In the genomic region with DNA sequence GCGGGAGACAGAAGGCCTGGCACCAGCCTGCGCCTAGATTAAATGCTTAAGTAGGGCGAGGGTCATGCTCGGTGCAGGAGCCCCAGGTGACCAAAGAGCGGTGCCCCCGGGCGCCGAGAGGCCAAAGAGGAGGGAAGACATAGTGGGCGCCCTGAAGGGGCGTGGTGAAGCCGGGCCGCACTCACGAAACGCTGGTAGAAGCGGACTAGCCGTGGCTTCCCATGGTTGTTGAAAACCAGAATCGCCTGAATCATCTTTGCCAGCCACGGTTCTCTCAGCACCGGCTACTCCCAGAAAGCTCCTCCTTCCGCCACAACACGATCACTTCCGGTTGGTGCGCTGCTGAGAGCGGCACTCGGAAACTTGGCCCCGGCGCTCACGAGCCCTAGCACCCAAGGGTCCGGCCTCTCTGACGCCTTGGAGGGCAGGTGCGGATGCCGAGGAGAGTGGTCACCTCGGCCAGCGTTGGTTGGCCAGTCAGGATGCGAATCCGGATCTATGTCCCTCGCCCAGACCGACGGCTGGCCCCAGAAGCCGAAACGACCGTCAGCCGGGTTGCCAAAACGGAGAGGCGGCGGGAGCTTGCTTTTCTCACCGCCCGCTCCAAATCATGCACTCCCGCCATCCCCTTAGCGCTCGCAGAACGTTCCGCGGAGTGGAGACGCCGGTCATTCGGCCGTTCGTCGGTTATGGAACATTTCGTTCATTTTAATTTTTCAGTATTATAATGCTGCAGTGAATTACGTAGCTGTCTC, we compare ENCODE assay signal across 8 cellular contexts. TPM values are rescaled to one million over a fixed set of nuclear protein-coding genes. Genes with fewer than 3 reads are reported as not detected.
DNase-seq lines count a peak whose midpoint lies in the region; ATAC-seq and TF ChIP-seq lines count a peak whose summit lies in the region.

A gene (minus strand): TSS at position 299 of the 755 bp plus-strand sequence. CDS start 45 bp downstream, at position 254.

- peak; percentile 91 for ATAC-seq in HG02759 (IDR thresholded peaks at IDR 0.05; ENCODE audit: unreplicated experiment)

- peak; percentile 63 for TF ChIP-seq POLR2A in prostate gland (IDR thresholded peaks at IDR 0.05)

- no peaks in the 10 kb centered on the region for H3K27me3 ChIP-seq in left ventricle myocardium inferior (ENCODE audit: low read depth)
- no peaks in the 10 kb centered on the region for H3K27me3 ChIP-seq in prostate gland (replicated peaks; ENCODE audit: insufficient read depth)

- peaks cover 30% of the 10 kb centered on the region for H3K4me1 ChIP-seq in left ventricle myocardium inferior
- H3K4me1 ChIP-seq in prostate gland (replicated peaks): no peaks in the 10 kb centered on the region
- no peaks in the 10 kb centered on the region for H3K4me1 ChIP-seq in urinary bladder (ENCODE audit: insufficient read depth)

- TF ChIP-seq CTCF in GM12875 (IDR thresholded peaks at IDR 0.05; ENCODE audit: borderline replicate concordance, insufficient read depth, low read depth, low read length) (no peak), left ventricle myocardium inferior (IDR thresholded peaks at IDR 0.05; ENCODE audit: borderline replicate concordance) (no peak), prostate gland (IDR thresholded peaks at IDR 0.05) (peak in 1 of 4 experiments; percentile 17)

- H3K27ac ChIP-seq in left ventricle myocardium inferior (replicated peaks): peak within 1 kb of the TSS; percentile 95
- H3K27ac ChIP-seq in prostate gland: peak within 1 kb of the TSS; percentile 90 to 91
- peak within 1 kb of the TSS; percentile 77 for H3K27ac ChIP-seq in urinary bladder (ENCODE audit: low read depth)

- DNase-seq in NCI-H1417 (lab: John Stamatoyannopoulos, UW) (peak; percentile 94 to 98 (median 97)), T-helper 1 cell (peak; percentile 66 to 93 (median 78)), amniotic epithelial cell (ENCODE audit: low read depth) (peak; percentile 95), left ventricle myocardium inferior (peak; percentile 88), prostate gland (ENCODE audit: low spot score) (peak; percentile 89)

- under 1% methylated on average over 58 of the region's 62 CpGs for WGBS in prostate gland
- WGBS in urinary bladder: under 1% methylated on average over 62 of the region's 62 CpGs

- H3K9me3 ChIP-seq in left ventricle myocardium inferior (replicated peaks) (no peaks in the 10 kb centered on the region), prostate gland (no peaks in the 10 kb centered on the region)

- H3K36me3 ChIP-seq in left ventricle myocardium inferior: peaks cover 2% of the 10 kb centered on the region
- no peaks in the 10 kb centered on the region for H3K36me3 ChIP-seq in prostate gland
- no peaks in the 10 kb centered on the region for H3K36me3 ChIP-seq in urinary bladder (ENCODE audit: insufficient read depth)

- intact Hi-C loops in left ventricle myocardium inferior (cut with micrococcal nuclease) (loop anchor here (10.0 kb wide), 1 partner anchor 181 kb away; no protein-coding TSS in a partner anchor), prostate gland (cut with DNase I) (no loop called here)

- H3K4me3 ChIP-seq in GM12875 (ENCODE audit: low read depth, low read length) (peak within 1 kb of the TSS; percentile 80), left ventricle myocardium inferior (peak within 1 kb of the TSS; percentile 94), prostate gland (peak within 1 kb of the TSS; percentile 62 to 86), urinary bladder (ENCODE audit: low read depth, low read length) (peak within 1 kb of the TSS; percentile 82)

RNA-seq across cellular contexts. Expression of the gene that starts here (rescaled TPM):
- total RNA-seq in left ventricle myocardium inferior: 44.1 TPM
- 10 to 100 TPM; 43.7 to 44.7 TPM for total RNA-seq in prostate gland
- total RNA-seq in urinary bladder: 60.9 TPM
- polyA plus RNA-seq in urinary bladder: 22.5 TPM

Comparison
In these comparisons a context has a peak if more than half of its experiments do, and no peak if none do; other contexts are left out.
1. Peak in every context shown above with its lines: DNase-seq, ATAC-seq, H3K4me3 ChIP-seq and H3K27ac ChIP-seq.